Comparison of ENCODE assay signal across 8 cellular contexts in genomic region chr4:26459054-26459755, GRCh38. TPM values are rescaled to one million over a fixed set of nuclear protein-coding genes. Genes with fewer than 3 reads are reported as not detected.
DNase-seq lines count a peak whose midpoint lies in the region; ATAC-seq and TF ChIP-seq lines count a peak whose summit lies in the region.

No MANE protein-coding gene starts in this region.

- H3K9me3 ChIP-seq in ascending aorta = no peaks in the 10 kb centered on the region

- H3K27me3 ChIP-seq in ascending aorta = no peaks in the 10 kb centered on the region

- H3K4me1 ChIP-seq in ascending aorta = no peaks in the 10 kb centered on the region

- TF ChIP-seq CTCF in 22Rv1 (IDR thresholded peaks at IDR 0.05) = peak; percentile 78
- peak in 2 of 3 experiments; percentile 27 to 46 for TF ChIP-seq CTCF in ascending aorta (IDR thresholded peaks at IDR 0.05)

- no peak overlapping the region for H3K4me3 ChIP-seq in ascending aorta

- in situ Hi-C loops in G401 (cut with HindIII; ENCODE audit: low sequenced_read_pairs) = loop anchor here (25.0 kb wide), 1 partner anchor 253 kb away; no protein-coding TSS in a partner anchor

- peak; percentile 60 for ATAC-seq in HG02642 (IDR thresholded peaks at IDR 0.05; ENCODE audit: poor library complexity, unreplicated experiment)
- ATAC-seq in stimulated activated naive CD8-positive, alpha-beta T cell treated with anti-CD3 and anti-CD28 coated beads, Interleukin-15, Interleukin-2, amounts not matched to agents 100 U/mL and 50 U/mL, for 24 hours = peak; percentile 29

- H3K27ac ChIP-seq in 22Rv1 = no peak overlapping the region
- H3K27ac ChIP-seq in ascending aorta = no peak overlapping the region

- DNase-seq in G401 (ENCODE audit: low spot score) (peak; percentile 52), NCI-H2227 treated with DMSO at 0.1 percent for 48 hours (lab: John Stamatoyannopoulos, UW) (peak; percentile 37), ascending aorta (ENCODE audit: low spot score in 2 of 2) (no peak), iPS DF 4.7 (ENCODE audit: extremely low read depth, low spot score) (peak; percentile 16), 8988T (no peak)
- DNase-seq in stimulated activated naive CD8-positive, alpha-beta T cell treated with anti-CD3 and anti-CD28 coated beads, Interleukin-15, Interleukin-2, amounts not matched to agents 100 U/mL and 50 U/mL, for 24 hours = no peak

- intact Hi-C loops in ascending aorta (cut with DNase I) = no loop called here

- H3K36me3 ChIP-seq in ascending aorta = no peaks in the 10 kb centered on the region

RNA-seq across cellular contexts. Expression of gene CCKAR, which starts 31.1 kb away (rescaled TPM):
- not detected in 2 replicates for total RNA-seq in G401 (2014; rRNA removed; shearing (Covaris generic))
- not detected for total RNA-seq in ascending aorta

Comparison
In these comparisons a context has a peak if more than half of its experiments do, and no peak if none do; other contexts are left out.
1. DNase-seq: peak in G401 (single experiment), NCI-H2227 treated with DMSO at 0.1 percent for 48 hours (single experiment) and iPS DF 4.7 (single experiment); none in ascending aorta (0 of 2), stimulated activated naive CD8-positive, alpha-beta T cell treated with anti-CD3 and anti-CD28 coated beads, Interleukin-15, Interleukin-2, amounts not matched to agents 100 U/mL and 50 U/mL, for 24 hours (single experiment) and 8988T (single experiment).